ENCODE assay signal across 11 cellular contexts in genomic region chr12:22321620-22322019, GRCh38. TPM values are rescaled to one million over a fixed set of nuclear protein-coding genes. Genes with fewer than 3 reads are reported as not detected.
DNase-seq lines count a peak whose midpoint lies in the region; ATAC-seq, FAIRE-seq and TF ChIP-seq lines count a peak whose summit lies in the region.
"Had no signal": no experiment of that assay in that cellular context is flagged by ENCODE, and none has a peak within 500 bp of the region (broad histone marks: within the 10 kb centered on the region; RNA-seq: fewer than 3 reads in every experiment).

No MANE protein-coding gene starts in this region.

- no peak overlapping the region for H3K4me3 ChIP-seq in CD4-positive, alpha-beta memory T cell (ENCODE audit: low read length in 2 of 2)
- H3K4me3 ChIP-seq in Karpas-422 (ENCODE audit: low read length) (no peak overlapping the region), lower lobe of right lung (no peak overlapping the region)
- H3K4me3 ChIP-seq in effector memory CD4-positive, alpha-beta T cell (ENCODE audit: insufficient read depth, low read depth, low read length, poor library complexity, severe bottlenecking), result no peak overlapping the region
- H3K4me3 ChIP-seq: transverse colon had no signal

- DNase-seq in CD4-positive, alpha-beta memory T cell, result peak in 4 of 5 donors; percentile 16 to 54 (median 23)
- DNase-seq in Karpas-422, result peak; percentile 60
- DNase-seq in activated CD4-positive, alpha-beta T cell treated with anti-CD3 and anti-CD28 coated beads, Interleukin-2, amount 50 U/mL, for 1 hour, result peak; percentile 12
- peak; percentile 53 for DNase-seq in lower lobe of right lung
- DNase-seq in putamen (ENCODE audit: low spot score), result no peak
- DNase-seq in GM19239 (ENCODE audit: insufficient read length, low spot score), result no peak
- no peak for DNase-seq in central memory CD4-positive, alpha-beta T cell
- DNase-seq in effector memory CD4-positive, alpha-beta T cell, result no peak
- DNase-seq: activated naive CD8-positive, alpha-beta T cell treated with anti-CD3 and anti-CD28 coated beads for 36 hours; NCI-H1436; transverse colon had no signal

- TF ChIP-seq CTCF in lower lobe of right lung (IDR thresholded peaks at IDR 0.05), result no peak

- H3K79me2 ChIP-seq in Karpas-422 (ENCODE audit: low read length), result no peaks in the 10 kb centered on the region

- no peaks in the 10 kb centered on the region for H3K27me3 Mint-ChIP-seq in CD4-positive, alpha-beta memory T cell

- no peak for FAIRE-seq in GM19239 (lab: Jason Lieb, UNC)

- CTCF ChIA-PET in CD4-positive, alpha-beta memory T cell (lab: Charles Lee; ENCODE audit: partially characterized antibody), result interaction anchor here (0.9 to 1.9 kb wide), 4 partner anchors 9 to 28 kb away, joined by 3 to 8 read pairs (median 4); no protein-coding TSS in a partner anchor

- H3K4me1 Mint-ChIP-seq in CD4-positive, alpha-beta memory T cell, result peaks cover 41 to 59% (median 50%) of the 10 kb centered on the region in 4 donors

- H4K20me1 ChIP-seq in Karpas-422 (ENCODE audit: insufficient read depth, low read depth, low read length), result no peaks in the 10 kb centered on the region

- no peak overlapping the region for H3K9ac ChIP-seq in Karpas-422 (ENCODE audit: low read length)

- peaks cover 0 to 3% (median 0%) of the 10 kb centered on the region in 8 donors for H3K9me3 Mint-ChIP-seq in CD4-positive, alpha-beta memory T cell
- H3K9me3 Mint-ChIP-seq: activated naive CD8-positive, alpha-beta T cell treated with anti-CD3 and anti-CD28 coated beads for 36 hours had no signal

- POLR2A ChIA-PET in CD4-positive, alpha-beta memory T cell (lab: Charles Lee; ENCODE audit: partially characterized antibody), result interaction anchor here (1.4 to 1.6 kb wide), 2 partner anchors 8 to 14 kb away, joined by 3 to 9 read pairs; no protein-coding TSS in a partner anchor

- no peak overlapping the region for H2AFZ ChIP-seq in Karpas-422 (ENCODE audit: low read length)

- H3K4me2 ChIP-seq in Karpas-422 (ENCODE audit: low read depth, low read length, poor library complexity, severe bottlenecking), result no peak overlapping the region

- no peaks in the 10 kb centered on the region for H3K27me3 ChIP-seq in CD4-positive, alpha-beta memory T cell (ENCODE audit: insufficient read depth, low read length)
- H3K27me3 ChIP-seq in Karpas-422 (ENCODE audit: low read length) (no peaks in the 10 kb centered on the region), lower lobe of right lung (ENCODE audit: low read depth) (no peaks in the 10 kb centered on the region)
- H3K27me3 ChIP-seq in effector memory CD4-positive, alpha-beta T cell (replicated peaks; ENCODE audit: control insufficient read depth, insufficient read depth, low read length, poor library complexity, severe bottlenecking), result no peaks in the 10 kb centered on the region
- H3K27me3 ChIP-seq: transverse colon had no signal

- no peaks in the 10 kb centered on the region for H3K36me3 ChIP-seq in CD4-positive, alpha-beta memory T cell (ENCODE audit: insufficient read depth, low read length)
- no peaks in the 10 kb centered on the region for H3K36me3 ChIP-seq in Karpas-422 (ENCODE audit: insufficient read depth, low read length)
- no peaks in the 10 kb centered on the region for H3K36me3 ChIP-seq in lower lobe of right lung
- H3K36me3 ChIP-seq in effector memory CD4-positive, alpha-beta T cell (ENCODE audit: control insufficient read depth, insufficient read depth, low read length), result no peaks in the 10 kb centered on the region
- H3K36me3 ChIP-seq: transverse colon had no signal

- intact Hi-C loops in CD4-positive, alpha-beta memory T cell (cut with micrococcal nuclease), result loop anchor here (2.0 kb wide), 1 partner anchor 13 kb away; the partner anchor contains the start of gene ST8SIA1
- intact Hi-C loops in lower lobe of right lung (cut with DNase I), result no loop called here

- no peaks in the 10 kb centered on the region for H3K9me2 ChIP-seq in Karpas-422 (replicated peaks; ENCODE audit: insufficient read depth, low read length)

- H3K27ac ChIP-seq in CD4-positive, alpha-beta memory T cell (ENCODE audit: low read depth, low read length), result no peak overlapping the region
- H3K27ac ChIP-seq in Karpas-422 (ENCODE audit: low read length) (no peak overlapping the region), lower lobe of right lung (no peak overlapping the region)
- no peak overlapping the region for H3K27ac ChIP-seq in effector memory CD4-positive, alpha-beta T cell (ENCODE audit: insufficient read depth, low read length, poor library complexity, severe bottlenecking)
- H3K27ac ChIP-seq: transverse colon had no signal

- peak overlapping the region in 6 of 7 donors; percentile 9 to 75 (median 66) for H3K27ac Mint-ChIP-seq in CD4-positive, alpha-beta memory T cell
- H3K27ac Mint-ChIP-seq: activated naive CD8-positive, alpha-beta T cell treated with anti-CD3 and anti-CD28 coated beads for 36 hours had no signal

- H3K9me3 ChIP-seq in CD4-positive, alpha-beta memory T cell (ENCODE audit: control insufficient read depth in 1 of 2, low read length in 2 of 2), result no peaks in the 10 kb centered on the region
- H3K9me3 ChIP-seq in Karpas-422 (ENCODE audit: low read length), result no peaks in the 10 kb centered on the region
- H3K9me3 ChIP-seq in lower lobe of right lung, result no peaks in the 10 kb centered on the region
- no peaks in the 10 kb centered on the region for H3K9me3 ChIP-seq in effector memory CD4-positive, alpha-beta T cell (ENCODE audit: control insufficient read depth, low read length)
- H3K9me3 ChIP-seq: transverse colon had no signal

- peaks cover 42% of the 10 kb centered on the region for H3K4me1 ChIP-seq in CD4-positive, alpha-beta memory T cell (ENCODE audit: insufficient read depth, low read length)
- H3K4me1 ChIP-seq in Karpas-422 (ENCODE audit: low read length) (no peaks in the 10 kb centered on the region), lower lobe of right lung (no peaks in the 10 kb centered on the region)
- H3K4me1 ChIP-seq in effector memory CD4-positive, alpha-beta T cell (ENCODE audit: control insufficient read depth, insufficient read depth, low read length, poor library complexity, severe bottlenecking), result peaks cover 6% of the 10 kb centered on the region

- ATAC-seq in lower lobe of right lung, result peak; percentile 40 to 62

- H3K36me3 Mint-ChIP-seq in CD4-positive, alpha-beta memory T cell, result peaks cover 6 to 9% of the 10 kb centered on the region in 2 donors
- H3K36me3 Mint-ChIP-seq: activated naive CD8-positive, alpha-beta T cell treated with anti-CD3 and anti-CD28 coated beads for 36 hours had no signal

- peak overlapping the region in 4 of 8 donors; percentile 6 to 55 (median 22) for H3K4me3 Mint-ChIP-seq in CD4-positive, alpha-beta memory T cell
- H3K4me3 Mint-ChIP-seq: activated naive CD8-positive, alpha-beta T cell treated with anti-CD3 and anti-CD28 coated beads for 36 hours had no signal

RNA-seq across cellular contexts. Expression of gene ST8SIA1, which starts 12.9 kb away (rescaled TPM):
- total RNA-seq in CD4-positive, alpha-beta memory T cell, result 10 to 100 TPM; 52.2 to 53.6 TPM
- 1 to 10 TPM; 3.8 to 6.9 TPM for polyA plus RNA-seq in CD4-positive, alpha-beta memory T cell
- 4.6 TPM in 1 of 2 replicates, not detected in the other for total RNA-seq in Karpas-422 (2014; rRNA removed; shearing (Covaris generic); ENCODE audit: low replicate concordance)
- total RNA-seq in lower lobe of right lung, result 9.1 TPM

Comparison
In these comparisons a context has a peak if more than half of its experiments do, and no peak if none do; other contexts are left out.
1. DNase-seq: peak in CD4-positive, alpha-beta memory T cell (4 of 5), Karpas-422 (single experiment), activated CD4-positive, alpha-beta T cell treated with anti-CD3 and anti-CD28 coated beads, Interleukin-2, amount 50 U/mL, for 1 hour (single experiment) and lower lobe of right lung (single experiment); none in putamen (single experiment), GM19239 (single experiment), central memory CD4-positive, alpha-beta T cell (single experiment) and effector memory CD4-positive, alpha-beta T cell (0 of 3).